ENCODE assay signal across 18 cellular contexts in genomic region chr16:2925951-2926659, GRCh38. TPM values are rescaled to one million over a fixed set of nuclear protein-coding genes. Genes with fewer than 3 reads are reported as not detected.
A peak's percentile ranks its signal among the peaks of the same experiment; 100 is the strongest.
DNase-seq lines count a peak whose midpoint lies in the region; ATAC-seq and TF ChIP-seq lines count a peak whose summit lies in the region.
"Had no signal": no experiment of that assay in that cellular context is flagged by ENCODE, and none has a peak within 500 bp of the region (broad histone marks: within the 10 kb centered on the region; RNA-seq: fewer than 3 reads in every experiment).

No MANE protein-coding gene starts in this region.

- H3K27me3 ChIP-seq in mesenchymal stem cell (ENCODE audit: control insufficient read depth in 1 of 2, insufficient read depth in 1 of 2, low read length in 2 of 2) (no peaks in the 10 kb centered on the region), colonic mucosa (no peaks in the 10 kb centered on the region)
- H3K27me3 ChIP-seq: esophagus squamous epithelium, SJSA1, testis had no signal

- H3K4me3 ChIP-seq in mesenchymal stem cell (ENCODE audit: insufficient read depth in 1 of 2, low read depth in 1 of 2, low read length in 2 of 2): no peak overlapping the region
- no peak overlapping the region for H3K4me3 ChIP-seq in colonic mucosa
- H3K4me3 ChIP-seq: A549, K562, SJSA1 had no signal

- no peak overlapping the region for H3K4ac ChIP-seq in mesenchymal stem cell (ENCODE audit: low read depth in 1 of 2, low read length in 2 of 2)

- no peak overlapping the region for H2BK120ac ChIP-seq in mesenchymal stem cell (ENCODE audit: low read depth, low read length)

- no peaks in the 10 kb centered on the region for H3K9me3 Mint-ChIP-seq in T-helper 2 cell treated with Interferon-gamma antibody and Interleukin-4, amounts not matched to agents 5 μg/mL and 100 μg/mL, for 36 hours
- no peaks in the 10 kb centered on the region for H3K9me3 Mint-ChIP-seq in activated T-helper 17 cell treated with anti-CD3 and anti-CD28 coated beads, Interleukin-2, amount 50 U/mL, for 72 hours
- H3K9me3 Mint-ChIP-seq in osteocyte (ENCODE audit: unreplicated experiment): no peaks in the 10 kb centered on the region
- H3K9me3 Mint-ChIP-seq: natural killer cell had no signal

- no peak overlapping the region for H4K8ac ChIP-seq in mesenchymal stem cell (ENCODE audit: low read length)

- H2BK5ac ChIP-seq in mesenchymal stem cell (ENCODE audit: low read depth, low read length, poor library complexity, severe bottlenecking): no peak overlapping the region

- no peak overlapping the region for H3K23ac ChIP-seq in mesenchymal stem cell (ENCODE audit: low read length in 2 of 2)

- TF ChIP-seq CTCF in osteocyte (IDR thresholded peaks at IDR 0.05) (no peak), colonic mucosa (IDR thresholded peaks at IDR 0.05) (no peak)

- peaks cover 34% of the 10 kb centered on the region for H3K79me1 ChIP-seq in mesenchymal stem cell (replicated peaks; ENCODE audit: low read length, poor library complexity, severe bottlenecking)

- H3K4me1 ChIP-seq in mesenchymal stem cell (ENCODE audit: control insufficient read depth, insufficient read depth, low read depth, low read length) (peaks cover 18% of the 10 kb centered on the region), colonic mucosa (peaks cover 3% of the 10 kb centered on the region)

- no peak overlapping the region for H3K14ac ChIP-seq in mesenchymal stem cell (ENCODE audit: low read length in 2 of 2)

- 73% methylated on average over 7 of the region's 10 CpGs for WGBS in mesenchymal stem cell

- H3K36me3 Mint-ChIP-seq in T-helper 2 cell treated with Interferon-gamma antibody and Interleukin-4, amounts not matched to agents 5 μg/mL and 100 μg/mL, for 36 hours (ENCODE audit: low read depth): peaks cover 10% of the 10 kb centered on the region
- peaks cover 18% of the 10 kb centered on the region for H3K36me3 Mint-ChIP-seq in activated T-helper 17 cell treated with anti-CD3 and anti-CD28 coated beads, Interleukin-2, amount 50 U/mL, for 72 hours (ENCODE audit: low read depth)
- peaks cover 11% of the 10 kb centered on the region for H3K36me3 Mint-ChIP-seq in osteocyte (ENCODE audit: unreplicated experiment)
- H3K36me3 Mint-ChIP-seq: natural killer cell had no signal

- DNase-seq in T-helper 2 cell treated with Interferon-gamma antibody and Interleukin-4, amounts not matched to agents 5 μg/mL and 100 μg/mL, for 36 hours (ENCODE audit: low spot score): no peak
- DNase-seq in T-helper 2 cell (no peak), mesenchymal stem cell (no peak), osteocyte (ENCODE audit: extremely low spot score, unreplicated experiment) (no peak), HT-29 (ENCODE audit: low spot score) (no peak), colonic mucosa (no peak), iPS-NIHi7 (ENCODE audit: extremely low spot score) (no peak)

- ATAC-seq in activated T-helper 17 cell treated with anti-CD3 and anti-CD28 coated beads, Interleukin-2, amount 50 U/mL, for 72 hours (replicated peaks): no peak

- H3K27ac ChIP-seq in mesenchymal stem cell (ENCODE audit: low read length, poor library complexity, severe bottlenecking): no peak overlapping the region
- H3K27ac ChIP-seq in colonic mucosa: no peak overlapping the region
- H3K27ac ChIP-seq: HL-60, psoas muscle, SJSA1, testis had no signal

- H3K36me3 ChIP-seq in mesenchymal stem cell (ENCODE audit: control insufficient read depth in 1 of 2, insufficient read depth in 2 of 2, low read depth in 1 of 2, low read length in 2 of 2) (peaks cover 48 to 60% of the 10 kb centered on the region in 2 experiments), colonic mucosa (no peaks in the 10 kb centered on the region)

- no peaks in the 10 kb centered on the region for H3K27me3 Mint-ChIP-seq in T-helper 2 cell treated with Interferon-gamma antibody and Interleukin-4, amounts not matched to agents 5 μg/mL and 100 μg/mL, for 36 hours (ENCODE audit: low read depth)
- H3K27me3 Mint-ChIP-seq in activated T-helper 17 cell treated with anti-CD3 and anti-CD28 coated beads, Interleukin-2, amount 50 U/mL, for 72 hours: no peaks in the 10 kb centered on the region
- no peaks in the 10 kb centered on the region for H3K27me3 Mint-ChIP-seq in osteocyte (ENCODE audit: unreplicated experiment)
- H3K27me3 Mint-ChIP-seq: activated CD4-positive, alpha-beta T cell treated with anti-CD3 and anti-CD28 coated beads for 36 hours had no signal

- H3K4me2 ChIP-seq in mesenchymal stem cell (ENCODE audit: low read length, poor library complexity, severe bottlenecking): no peak overlapping the region

- no peak overlapping the region for H4K91ac ChIP-seq in mesenchymal stem cell (ENCODE audit: low read length)

- H3K9ac ChIP-seq in mesenchymal stem cell (ENCODE audit: low read length): peak overlapping the region; percentile 46
- no peak overlapping the region for H3K9ac ChIP-seq in colonic mucosa (ENCODE audit: low read depth in 2 of 2, low read length in 2 of 2)

- no peak overlapping the region for H3K18ac ChIP-seq in mesenchymal stem cell (ENCODE audit: low read depth in 1 of 2, low read length in 2 of 2)

- no peak overlapping the region for H3K4me3 Mint-ChIP-seq in T-helper 2 cell treated with Interferon-gamma antibody and Interleukin-4, amounts not matched to agents 5 μg/mL and 100 μg/mL, for 36 hours
- H3K4me3 Mint-ChIP-seq in activated T-helper 17 cell treated with anti-CD3 and anti-CD28 coated beads, Interleukin-2, amount 50 U/mL, for 72 hours: peak overlapping the region; percentile 2
- H3K4me3 Mint-ChIP-seq in osteocyte (ENCODE audit: unreplicated experiment): no peak overlapping the region
- H3K4me3 Mint-ChIP-seq: activated CD4-positive, alpha-beta T cell treated with anti-CD3 and anti-CD28 coated beads for 36 hours; natural killer cell had no signal

- no peaks in the 10 kb centered on the region for H3K9me3 ChIP-seq in mesenchymal stem cell (ENCODE audit: control insufficient read depth, low read length)
- H3K9me3 ChIP-seq in colonic mucosa: no peaks in the 10 kb centered on the region
- H3K9me3 ChIP-seq: A549, esophagus squamous epithelium, psoas muscle, SJSA1, testis had no signal

- no peak overlapping the region for H2BK12ac ChIP-seq in mesenchymal stem cell (ENCODE audit: low read length in 2 of 2)

- H2BK15ac ChIP-seq in mesenchymal stem cell (ENCODE audit: low read depth, poor library complexity, severe bottlenecking): no peak overlapping the region

- no peak overlapping the region for H2AFZ ChIP-seq in mesenchymal stem cell (ENCODE audit: low read depth, low read length)

- intact Hi-C loops in colonic mucosa (cut with DNase I): no loop called here

- H2AK5ac ChIP-seq in mesenchymal stem cell (ENCODE audit: low read length, severe bottlenecking): no peak overlapping the region

- peaks cover 9% of the 10 kb centered on the region for H3K4me1 Mint-ChIP-seq in T-helper 2 cell treated with Interferon-gamma antibody and Interleukin-4, amounts not matched to agents 5 μg/mL and 100 μg/mL, for 36 hours (ENCODE audit: low read depth)
- peaks cover 14% of the 10 kb centered on the region for H3K4me1 Mint-ChIP-seq in activated T-helper 17 cell treated with anti-CD3 and anti-CD28 coated beads, Interleukin-2, amount 50 U/mL, for 72 hours
- H3K4me1 Mint-ChIP-seq in osteocyte (ENCODE audit: unreplicated experiment): peaks cover 4% of the 10 kb centered on the region

- H3K27ac Mint-ChIP-seq in T-helper 2 cell treated with Interferon-gamma antibody and Interleukin-4, amounts not matched to agents 5 μg/mL and 100 μg/mL, for 36 hours: peak overlapping the region; percentile 3
- peak overlapping the region; percentile 39 for H3K27ac Mint-ChIP-seq in activated T-helper 17 cell treated with anti-CD3 and anti-CD28 coated beads, Interleukin-2, amount 50 U/mL, for 72 hours
- H3K27ac Mint-ChIP-seq in osteocyte (ENCODE audit: unreplicated experiment): no peak overlapping the region
- H3K27ac Mint-ChIP-seq: activated CD4-positive, alpha-beta T cell treated with anti-CD3 and anti-CD28 coated beads for 36 hours had no signal

RNA-seq across cellular contexts. Expression of gene FLYWCH1, which starts 14.4 kb away (rescaled TPM):
- total RNA-seq in activated T-helper 17 cell treated with anti-CD3 and anti-CD28 coated beads, Interleukin-2, amount 50 U/mL, for 72 hours: 10 to 100 TPM; 52.4 to 61.1 TPM
- polyA plus RNA-seq in mesenchymal stem cell (2013, experiment 1 of 2): 18.4 TPM
- polyA plus RNA-seq in mesenchymal stem cell (2013, experiment 2 of 2): 17.3 TPM
- total RNA-seq in osteocyte (38.9 and 46.4 TPM in 2 replicates), colonic mucosa (10 to 100 TPM; 18.5 to 28.4 TPM)
- 25.8 and 30.1 TPM in 2 replicates for total RNA-seq in HT-29 (2014; rRNA removed; shearing (Covaris generic))

RNA-seq across cellular contexts. Expression of gene KREMEN2, which starts 38.0 kb away (rescaled TPM):
- total RNA-seq in activated T-helper 17 cell treated with anti-CD3 and anti-CD28 coated beads, Interleukin-2, amount 50 U/mL, for 72 hours: not detected
- not detected for polyA plus RNA-seq in mesenchymal stem cell (2013, experiment 1 of 2)
- polyA plus RNA-seq in mesenchymal stem cell (2013, experiment 2 of 2): 0.01 TPM
- total RNA-seq in osteocyte (not detected in 2 replicates), colonic mucosa (1 to 10 TPM; 1.4 to 1.5 TPM)
- 0.08 and 0.31 TPM in 2 replicates for total RNA-seq in HT-29 (2014; rRNA removed; shearing (Covaris generic))
- total RNA-seq: activated CD4-positive, alpha-beta T cell treated with anti-CD3 and anti-CD28 coated beads for 36 hours; lung microvascular endothelial cell; psoas muscle; SJSA1 had no signal

RNA-seq across cellular contexts. Expression of gene PAQR4, which starts 43.0 kb away (rescaled TPM):
- 10 to 100 TPM; 24.4 to 41.4 TPM for total RNA-seq in activated T-helper 17 cell treated with anti-CD3 and anti-CD28 coated beads, Interleukin-2, amount 50 U/mL, for 72 hours
- polyA plus RNA-seq in mesenchymal stem cell (2013, experiment 1 of 2): 4.9 TPM
- polyA plus RNA-seq in mesenchymal stem cell (2013, experiment 2 of 2): 4.8 TPM
- total RNA-seq in osteocyte (8.4 and 11.9 TPM in 2 replicates), colonic mucosa (10 to 100 TPM; 14.0 to 42.3 TPM)
- total RNA-seq in HT-29 (2014; rRNA removed; shearing (Covaris generic)): 97.9 and 106 TPM in 2 replicates

RNA-seq across cellular contexts. Expression of gene FLYWCH2, which starts 43.1 kb away (rescaled TPM):
- 10 to 100 TPM; 13.5 to 14.6 TPM for total RNA-seq in activated T-helper 17 cell treated with anti-CD3 and anti-CD28 coated beads, Interleukin-2, amount 50 U/mL, for 72 hours
- 32.0 TPM for polyA plus RNA-seq in mesenchymal stem cell (2013, experiment 1 of 2)
- 33.1 TPM for polyA plus RNA-seq in mesenchymal stem cell (2013, experiment 2 of 2)
- total RNA-seq in osteocyte (49.6 and 54.0 TPM in 2 replicates), colonic mucosa (10 to 100 TPM; 16.2 to 24.8 TPM)
- 47.4 and 52.2 TPM in 2 replicates for total RNA-seq in HT-29 (2014; rRNA removed; shearing (Covaris generic))

RNA-seq across cellular contexts. Expression of gene PKMYT1, which starts 54.1 kb away (rescaled TPM):
- total RNA-seq in activated T-helper 17 cell treated with anti-CD3 and anti-CD28 coated beads, Interleukin-2, amount 50 U/mL, for 72 hours: 100 to 1,000 TPM in 1 of 2 donors, 10 to 100 TPM in 1; 97.7 to 154 TPM
- 7.7 TPM for polyA plus RNA-seq in mesenchymal stem cell (2013, experiment 1 of 2)
- 7.0 TPM for polyA plus RNA-seq in mesenchymal stem cell (2013, experiment 2 of 2)
- total RNA-seq in osteocyte (10.4 and 14.0 TPM in 2 replicates), colonic mucosa (10 to 100 TPM in 1 of 2 donors, 1 to 10 TPM in 1; 9.5 to 76.6 TPM)
- 86.3 and 92.1 TPM in 2 replicates for total RNA-seq in HT-29 (2014; rRNA removed; shearing (Covaris generic))
